In the genomic region with DNA sequence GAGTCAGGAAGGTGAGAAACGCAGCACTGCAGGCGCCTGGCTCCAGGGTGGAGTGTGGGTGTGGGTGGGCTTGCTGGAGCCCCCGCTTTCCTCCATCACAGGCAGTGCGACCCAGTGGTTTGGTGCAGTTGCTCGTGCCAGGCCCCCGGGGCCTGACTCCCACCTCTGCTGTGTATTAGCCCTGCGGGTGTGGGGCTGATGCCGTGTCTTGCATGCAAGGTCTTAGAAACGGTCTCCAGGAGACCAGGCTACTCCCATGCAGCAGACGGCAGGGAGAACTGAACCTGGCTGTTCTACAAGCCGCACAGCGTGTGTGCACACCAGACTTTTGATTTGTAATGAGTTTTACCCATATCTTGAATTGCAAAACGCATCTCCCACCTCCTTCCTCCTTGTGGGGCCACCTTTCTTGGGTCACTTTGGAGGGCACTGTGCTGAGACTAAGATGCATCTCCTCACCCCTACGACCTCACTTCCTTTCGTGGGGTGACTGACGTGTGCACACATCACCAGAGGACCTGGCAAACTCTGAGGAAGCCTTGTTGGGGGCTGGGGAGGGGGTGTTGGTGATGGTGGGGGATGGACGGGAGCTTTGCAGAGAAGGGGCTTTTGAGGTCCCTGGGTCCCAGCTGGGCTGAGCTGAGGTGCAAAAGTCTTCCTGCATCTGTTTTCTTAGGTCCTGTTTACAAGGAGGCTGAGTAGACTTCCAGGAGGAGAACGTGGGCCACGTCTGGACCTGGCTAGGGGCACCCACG, we compare ENCODE assay signal across 19 cellular contexts.
"Had no signal": no experiment of that assay in that cellular context is flagged by ENCODE, and none has a peak within 500 bp of the region (broad histone marks: within the 10 kb centered on the region; RNA-seq: fewer than 3 reads in every experiment).

No MANE protein-coding gene starts in this region.

- H3K27me3 Mint-ChIP-seq: activated CD4-positive, alpha-beta memory T cell treated with anti-CD3 and anti-CD28 coated beads for 36 hours; activated CD4-positive, alpha-beta T cell treated with anti-CD3 and anti-CD28 coated beads for 36 hours; stimulated activated naive CD8-positive, alpha-beta T cell treated with anti-CD3 and anti-CD28 coated beads, Interleukin-15, amount 100 ng/mL, for 72 hours had no signal

- H3K4me1 ChIP-seq: body of pancreas, foreskin keratinocyte, sigmoid colon, testis had no signal

- H3K9me3 ChIP-seq: body of pancreas, mucosa of descending colon, sigmoid colon, testis had no signal

- H3K27ac Mint-ChIP-seq: activated CD4-positive, alpha-beta memory T cell treated with anti-CD3 and anti-CD28 coated beads for 36 hours; activated CD4-positive, alpha-beta T cell treated with anti-CD3 and anti-CD28 coated beads for 36 hours; activated CD8-positive, alpha-beta memory T cell treated with anti-CD3 and anti-CD28 coated beads, Interleukin-2, amount 10 ng/mL, durations not matched to agents 7 days and 5 days; nephron; stimulated activated naive CD8-positive, alpha-beta T cell treated with anti-CD3 and anti-CD28 coated beads, Interleukin-15, amount 100 ng/mL, for 72 hours had no signal

- H3K9me3 Mint-ChIP-seq: activated CD4-positive, alpha-beta memory T cell treated with anti-CD3 and anti-CD28 coated beads for 36 hours; nephron had no signal

- DNase-seq: activated CD8-positive, alpha-beta memory T cell treated with anti-CD3 and anti-CD28 coated beads, Interleukin-2, amount 10 ng/mL, durations not matched to agents 7 days and 5 days; activated gamma-delta T cell; activated T-cell treated with anti-CD3 and anti-CD28 coated beads, Interleukin-2, amount 50 U/mL, for 48 hours; body of pancreas; central memory CD4-positive, alpha-beta T cell; foreskin keratinocyte; glutamatergic neuron; mucosa of descending colon; sigmoid colon; stimulated activated CD4-positive, alpha-beta T cell treated with anti-CD3 and anti-CD28 coated beads, Interleukin-1b, Interleukin-23, amount 100 ng/mL, for 48 hours; stimulated activated naive CD8-positive, alpha-beta T cell treated with anti-CD3 and anti-CD28 coated beads, Interleukin-15, amount 100 ng/mL, for 72 hours; testis; WERI-Rb-1 had no signal

- H3K36me3 ChIP-seq: sigmoid colon, WERI-Rb-1 had no signal

- H3K4me3 Mint-ChIP-seq: activated CD4-positive, alpha-beta memory T cell treated with anti-CD3 and anti-CD28 coated beads for 36 hours; activated CD4-positive, alpha-beta T cell treated with anti-CD3 and anti-CD28 coated beads for 36 hours; activated CD8-positive, alpha-beta memory T cell treated with anti-CD3 and anti-CD28 coated beads, Interleukin-2, amount 10 ng/mL, durations not matched to agents 7 days and 5 days; nephron had no signal

- ATAC-seq: activated CD8-positive, alpha-beta memory T cell treated with anti-CD3 and anti-CD28 coated beads, Interleukin-2, amount 10 ng/mL, durations not matched to agents 7 days and 5 days; body of pancreas; foreskin keratinocyte; mucosa of descending colon had no signal

- H3K27ac ChIP-seq: body of pancreas, coronary artery, foreskin keratinocyte, sigmoid colon, SK-N-MC, testis, WERI-Rb-1 had no signal

- H3K36me3 Mint-ChIP-seq: activated CD4-positive, alpha-beta memory T cell treated with anti-CD3 and anti-CD28 coated beads for 36 hours; activated CD8-positive, alpha-beta memory T cell treated with anti-CD3 and anti-CD28 coated beads, Interleukin-2, amount 10 ng/mL, durations not matched to agents 7 days and 5 days; activated naive CD4-positive, alpha-beta T cell treated with anti-CD3 and anti-CD28 coated beads, Interleukin-2, amount 50 U/mL, for 72 hours had no signal

- H3K4me1 Mint-ChIP-seq: nephron had no signal

- H3K4me3 ChIP-seq: body of pancreas, coronary artery, mucosa of descending colon, sigmoid colon, SK-N-MC, testis had no signal
